ENCODE assay signal across 8 cellular contexts in the genomic region with DNA sequence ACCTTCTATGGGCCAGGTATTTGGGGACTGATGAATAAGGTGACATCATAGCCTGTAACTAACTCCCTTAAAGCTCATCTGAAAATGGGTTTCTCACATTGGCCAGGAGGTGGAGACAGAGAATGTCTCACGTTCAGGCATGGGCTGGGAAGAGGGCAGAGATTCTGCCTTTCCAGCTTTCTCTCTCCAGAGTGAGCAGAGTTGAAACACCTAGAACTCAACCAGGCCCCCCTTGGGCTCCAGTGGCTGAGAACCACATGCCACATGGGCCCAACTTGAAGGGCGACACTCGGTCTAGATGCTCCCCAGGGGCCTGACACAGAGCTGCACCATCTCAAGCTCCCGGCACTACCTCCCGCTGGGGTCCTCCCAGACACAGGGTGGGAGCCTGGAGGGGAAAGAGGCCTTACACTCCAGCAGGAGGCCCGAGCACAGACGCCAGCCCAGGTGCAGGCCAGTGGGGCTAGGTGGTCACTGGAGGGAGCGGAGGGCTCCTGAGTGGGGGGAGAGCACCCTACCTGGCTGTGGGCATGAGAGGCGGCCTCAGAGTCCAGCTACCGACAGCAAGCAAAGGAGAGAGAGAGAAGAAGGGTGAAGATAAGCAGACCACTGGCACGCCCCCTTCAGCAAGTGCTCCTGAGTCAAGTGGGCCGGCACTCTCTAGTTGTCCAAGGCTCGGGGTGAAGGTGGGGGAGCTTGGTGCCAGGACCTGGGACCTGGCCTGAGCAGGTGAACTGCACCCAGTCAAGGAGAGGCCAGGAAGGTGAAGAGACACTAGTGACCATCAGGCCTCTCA. TPM values are rescaled to one million over a fixed set of nuclear protein-coding genes. Genes with fewer than 3 reads are reported as not detected.
A peak's percentile ranks its signal among the peaks of the same experiment; 100 is the strongest.
DNase-seq lines count a peak whose midpoint lies in the region; ATAC-seq, FAIRE-seq and TF ChIP-seq lines count a peak whose summit lies in the region.

No MANE protein-coding gene starts in this region.

- DNase-seq in Ammon's horn (ENCODE audit: low spot score): peak; percentile 84
- DNase-seq in GM12891 (ENCODE audit: insufficient read length, low spot score): peak; percentile 61
- DNase-seq in MV-4-11 (lab: John Stamatoyannopoulos, UW): peak; percentile 74
- no peak for DNase-seq in RWPE2 (ENCODE audit: low spot score)
- peak; percentile 87 for DNase-seq in cerebellum (ENCODE audit: low spot score)
- no peak for DNase-seq in left lobe of liver (ENCODE audit: low spot score)
- peak; percentile 72 for DNase-seq in testis

- TF ChIP-seq POLR2A in GM12891 (IDR thresholded peaks at IDR 0.05; ENCODE audit: low read depth, low read length): no peak
- no peak for TF ChIP-seq POLR2A in testis (IDR thresholded peaks at IDR 0.05)

- H3K9me3 ChIP-seq in RWPE2 (ENCODE audit: severe bottlenecking) (no peaks in the 10 kb centered on the region), testis (no peaks in the 10 kb centered on the region)

- no peaks in the 10 kb centered on the region for H3K4me1 ChIP-seq in RWPE2 (ENCODE audit: insufficient read depth, poor library complexity, severe bottlenecking)
- H3K4me1 ChIP-seq in testis: peaks cover 8% of the 10 kb centered on the region

- peak; percentile 84 for ATAC-seq in RWPE2 (ENCODE audit: low read depth)
- peak; percentile 66 for ATAC-seq in left lobe of liver
- ATAC-seq in HG03159 (IDR thresholded peaks at IDR 0.05; ENCODE audit: unreplicated experiment): no peak

- H3K27me3 ChIP-seq in RWPE2 (ENCODE audit: insufficient read depth, poor library complexity, severe bottlenecking) (no peaks in the 10 kb centered on the region), testis (no peaks in the 10 kb centered on the region)

- TF ChIP-seq CTCF in RWPE2 (IDR thresholded peaks at IDR 0.05; ENCODE audit: poor library complexity, severe bottlenecking) (peak; percentile 85), testis (IDR thresholded peaks at IDR 0.05) (peak; percentile 47 to 86 (median 61))

- peak; percentile 89 for FAIRE-seq in GM12891 (lab: Jason Lieb, UNC)

- H3K36me3 ChIP-seq in RWPE2 (ENCODE audit: low read depth) (peaks cover 16% of the 10 kb centered on the region; the same call in 1 of the 2 replicates), testis (ENCODE audit: low read depth, missing control alignments) (no peaks in the 10 kb centered on the region)

- H3K4me3 ChIP-seq in RWPE2 (ENCODE audit: severe bottlenecking): no peak overlapping the region
- no peak overlapping the region for H3K4me3 ChIP-seq in testis

- H3K27ac ChIP-seq in RWPE2 (ENCODE audit: poor library complexity, severe bottlenecking) (peak overlapping the region; percentile 15), testis (no peak overlapping the region)

- 69 to 86% methylated on average over 7 to 13 of the region's 13 CpGs for WGBS in testis, 2 donors

- intact Hi-C loops in testis (cut with DNase I; ENCODE audit: low total_unique reads): no loop called here

TF ChIP-seq in GM12891, 5 proteins besides CTCF, POLR2A, EP300 and RAD21:
- TF ChIP-seq SPI1 (IDR thresholded peaks at IDR 0.05; ENCODE audit: low read depth, low read length): no peak
- no peak for TF ChIP-seq POLR2AphosphoS5 (IDR thresholded peaks at IDR 0.05; ENCODE audit: low read depth, low read length)
- no peak for TF ChIP-seq PAX5 (IDR thresholded peaks at IDR 0.05; ENCODE audit: insufficient read depth, low read length, severe bottlenecking)
- no peak for TF ChIP-seq TAF1 (IDR thresholded peaks at IDR 0.05; ENCODE audit: low read depth, low read length)
- TF ChIP-seq POU2F2 (IDR thresholded peaks at IDR 0.05; ENCODE audit: low read depth, low read length): no peak

RNA-seq across cellular contexts. Expression of a gene that starts 55.9 kb away (rescaled TPM):
- polyA plus RNA-seq in GM12891 (2012; ENCODE audit: low read depth, missing spikeins): 25.5 TPM
- total RNA-seq in cerebellum (33.6 TPM), left lobe of liver (109 TPM), testis (100 to 1,000 TPM in 1 of 2 donors, 10 to 100 TPM in 1; 91.1 to 154 TPM)
- 89.1 TPM for polyA plus RNA-seq in testis (ENCODE audit: insufficient read depth, low read depth, low replicate concordance)

Comparison
In these comparisons a context has a peak if more than half of its experiments do, and no peak if none do; other contexts are left out.
1. DNase-seq: peak in Ammon's horn (single experiment), GM12891 (single experiment), MV-4-11 (single experiment), cerebellum (single experiment) and testis (single experiment); none in RWPE2 (single experiment) and left lobe of liver (single experiment).